28 cellular contexts compared by ENCODE assay signal in genomic region chr1:18400347-18401102, GRCh38.
"Had no signal": no experiment of that assay in that cellular context is flagged by ENCODE, and none has a peak within 500 bp of the region (broad histone marks: within the 10 kb centered on the region; RNA-seq: fewer than 3 reads in every experiment).

No MANE protein-coding gene starts in this region.

- H3K27ac Mint-ChIP-seq: activated naive CD4-positive, alpha-beta T cell treated with anti-CD3 and anti-CD28 coated beads for 36 hours; activated naive CD8-positive, alpha-beta T cell treated with anti-CD3 and anti-CD28 coated beads for 36 hours; activated T-helper 1 cell treated with anti-CD3 and anti-CD28 coated beads, Interleukin-12 subunit alpha, Interleukin-12 subunit beta, Interleukin-2, Interleukin-4 antibody, amounts not matched to agents 30 ng/mL and 10 ng/mL and 1 ng/mL, durations not matched to agents 14 hours and 24 hours and 36 hours; brain; mesothelial cell of epicardium; natural killer cell; neural progenitor cell had no signal

- H3K4me1 ChIP-seq: ascending aorta, neural progenitor cell, parathyroid adenoma, psoas muscle, testis had no signal

- H3K36me3 ChIP-seq: ascending aorta, neural progenitor cell had no signal

- H3K9me3 ChIP-seq: ascending aorta, psoas muscle, testis had no signal

- ATAC-seq: activated CD4-positive, CD25-positive, alpha-beta regulatory T cell treated with anti-CD3 and anti-CD28 coated beads, Interleukin-2, amount 50 U/mL, for 24 hours; left cardiac atrium; natural killer cell; psoas muscle had no signal

- H3K27ac ChIP-seq: ascending aorta, neural progenitor cell, parathyroid adenoma, psoas muscle, testis, VCaP had no signal

- H3K4me1 Mint-ChIP-seq: activated naive CD8-positive, alpha-beta T cell treated with anti-CD3 and anti-CD28 coated beads for 36 hours; natural killer cell had no signal

- H3K4me3 ChIP-seq: ascending aorta, neural progenitor cell, psoas muscle, smooth muscle cell, testis had no signal

- H3K4me3 Mint-ChIP-seq: activated naive CD4-positive, alpha-beta T cell treated with anti-CD3 and anti-CD28 coated beads for 36 hours; activated naive CD8-positive, alpha-beta T cell treated with anti-CD3 and anti-CD28 coated beads for 36 hours; activated T-helper 1 cell treated with anti-CD3 and anti-CD28 coated beads, Interleukin-12 subunit alpha, Interleukin-12 subunit beta, Interleukin-2, Interleukin-4 antibody, amounts not matched to agents 30 ng/mL and 10 ng/mL and 1 ng/mL, durations not matched to agents 14 hours and 24 hours and 36 hours; brain; mesothelial cell of epicardium; natural killer cell; neural progenitor cell had no signal

- H3K36me3 Mint-ChIP-seq: activated naive CD8-positive, alpha-beta T cell treated with anti-CD3 and anti-CD28 coated beads for 36 hours; brain; mesothelial cell of epicardium; natural killer cell; neural progenitor cell had no signal

- DNase-seq: activated CD4-positive, alpha-beta T cell treated with anti-CD3 and anti-CD28 coated beads for 48 hours; activated CD4-positive, alpha-beta T cell treated with anti-CD3 and anti-CD28 coated beads, Interleukin-2, amount 50 U/mL, for 48 hours; activated CD8-positive, alpha-beta memory T cell treated with anti-CD3 and anti-CD28 coated beads for 24 hours; activated effector memory CD4-positive, alpha-beta T cell treated with anti-CD3 and anti-CD28 coated beads, Interleukin-2, amount 50 U/mL, for 16 hours; activated naive CD4-positive, alpha-beta T cell treated with anti-CD3 and anti-CD28 coated beads for 36 hours; activated naive CD8-positive, alpha-beta T cell treated with anti-CD3 and anti-CD28 coated beads for 36 hours; cortex of kidney; foreskin fibroblast; head of caudate nucleus; hippocampal formation; left cardiac atrium; mammary epithelial cell; natural killer cell; occipital lobe; psoas muscle; stimulated activated CD4-positive, alpha-beta T cell treated with anti-CD3 and anti-CD28 coated beads, Interleukin-1b, Interleukin-23, amount 100 ng/mL, for 48 hours; stimulated activated naive CD4-positive, alpha-beta T cell; testis; trophoblast cell had no signal

- H3K9me3 Mint-ChIP-seq: activated naive CD4-positive, alpha-beta T cell treated with anti-CD3 and anti-CD28 coated beads for 36 hours; activated naive CD8-positive, alpha-beta T cell treated with anti-CD3 and anti-CD28 coated beads for 36 hours; activated T-helper 1 cell treated with anti-CD3 and anti-CD28 coated beads, Interleukin-12 subunit alpha, Interleukin-12 subunit beta, Interleukin-2, Interleukin-4 antibody, amounts not matched to agents 30 ng/mL and 10 ng/mL and 1 ng/mL, durations not matched to agents 14 hours and 24 hours and 36 hours; mesothelial cell of epicardium; natural killer cell; neural progenitor cell had no signal

- H3K27me3 ChIP-seq: ascending aorta, neural progenitor cell, testis had no signal
